Comparison of ENCODE assay signal across 10 cellular contexts in genomic region chr3:11379824-11380281, GRCh38.
A peak's percentile ranks its signal among the peaks of the same experiment; 100 is the strongest.
DNase-seq lines count a peak whose midpoint lies in the region; ATAC-seq and TF ChIP-seq lines count a peak whose summit lies in the region.
"Had no signal": no experiment of that assay in that cellular context is flagged by ENCODE, and none has a peak within 500 bp of the region (broad histone marks: within the 10 kb centered on the region; RNA-seq: fewer than 3 reads in every experiment).

No MANE protein-coding gene starts in this region.

- DNase-seq in RPMI7951 (ENCODE audit: low read depth) (peak; percentile 63), midbrain (lab: John Stamatoyannopoulos, UW) (peak; percentile 18), tibial nerve (ENCODE audit: low spot score in 2 of 2) (no peak), MG63 (no peak)
- DNase-seq in stimulated activated effector memory CD8-positive, alpha-beta T cell treated with anti-CD3 and anti-CD28 coated beads, Interleukin-12 subunit alpha, Interleukin-12 subunit beta, amount 100 ng/mL, for 72 hours (ENCODE audit: low spot score in 2 of 2) = no peak
- DNase-seq: activated naive CD8-positive, alpha-beta T cell treated with anti-CD3 and anti-CD28 coated beads, Interleukin-2, amount 50 U/mL, for 24 hours; NCI-H187; T1000 had no signal

- H3K27ac ChIP-seq in tibial nerve = peak overlapping the region; percentile 60 to 84 (median 72)

- no peak for ATAC-seq in stimulated activated effector memory CD8-positive, alpha-beta T cell treated with anti-CD3 and anti-CD28 coated beads, Interleukin-12 subunit alpha, Interleukin-12 subunit beta, amount 100 ng/mL, for 72 hours
- no peak for ATAC-seq in GM19328 (IDR thresholded peaks at IDR 0.05; ENCODE audit: unreplicated experiment)
- ATAC-seq: activated naive CD8-positive, alpha-beta T cell treated with anti-CD3 and anti-CD28 coated beads, Interleukin-2, amount 50 U/mL, for 24 hours had no signal

- H3K27ac Mint-ChIP-seq in stimulated activated effector memory CD8-positive, alpha-beta T cell treated with anti-CD3 and anti-CD28 coated beads, Interleukin-12 subunit alpha, Interleukin-12 subunit beta, amount 100 ng/mL, for 72 hours = no peak overlapping the region
- H3K27ac Mint-ChIP-seq: activated naive CD8-positive, alpha-beta T cell treated with anti-CD3 and anti-CD28 coated beads, Interleukin-2, amount 50 U/mL, for 24 hours had no signal

- peaks cover 18% of the 10 kb centered on the region for H3K36me3 Mint-ChIP-seq in stimulated activated effector memory CD8-positive, alpha-beta T cell treated with anti-CD3 and anti-CD28 coated beads, Interleukin-12 subunit alpha, Interleukin-12 subunit beta, amount 100 ng/mL, for 72 hours

- TF ChIP-seq POLR2A in tibial nerve (IDR thresholded peaks at IDR 0.05) = no peak

- H3K4me3 ChIP-seq in endocrine pancreas (ENCODE audit: control insufficient read depth, insufficient read depth, low read length) (peak overlapping the region; percentile 20), tibial nerve (peak overlapping the region in 2 of 4 donors; percentile 20 to 21), MG63 (no peak overlapping the region)

- 39 to 47% methylated on average over 10 of the region's 10 CpGs for WGBS in tibial nerve, 2 donors

- H3K4me1 ChIP-seq in endocrine pancreas (ENCODE audit: control insufficient read depth, insufficient read depth, low read length) (no peaks in the 10 kb centered on the region), tibial nerve (peaks cover 0 to 22% (median 5%) of the 10 kb centered on the region in 4 donors)

- H3K36me3 ChIP-seq in endocrine pancreas (ENCODE audit: control insufficient read depth, insufficient read depth, low read length) (no peaks in the 10 kb centered on the region), tibial nerve (no peaks in the 10 kb centered on the region), MG63 (no peaks in the 10 kb centered on the region)

- H3K4me3 Mint-ChIP-seq in stimulated activated effector memory CD8-positive, alpha-beta T cell treated with anti-CD3 and anti-CD28 coated beads, Interleukin-12 subunit alpha, Interleukin-12 subunit beta, amount 100 ng/mL, for 72 hours = no peak overlapping the region
- H3K4me3 Mint-ChIP-seq: activated naive CD8-positive, alpha-beta T cell treated with anti-CD3 and anti-CD28 coated beads, Interleukin-2, amount 50 U/mL, for 24 hours had no signal

- H3K27me3 ChIP-seq in endocrine pancreas (ENCODE audit: control insufficient read depth, insufficient read depth, low read length) (no peaks in the 10 kb centered on the region), tibial nerve (no peaks in the 10 kb centered on the region), MG63 (no peaks in the 10 kb centered on the region)

- no peak overlapping the region for H3K9ac ChIP-seq in endocrine pancreas (ENCODE audit: control insufficient read depth, insufficient read depth, low read length)

- H3K4me1 Mint-ChIP-seq in stimulated activated effector memory CD8-positive, alpha-beta T cell treated with anti-CD3 and anti-CD28 coated beads, Interleukin-12 subunit alpha, Interleukin-12 subunit beta, amount 100 ng/mL, for 72 hours = no peaks in the 10 kb centered on the region
- H3K4me1 Mint-ChIP-seq: activated naive CD8-positive, alpha-beta T cell treated with anti-CD3 and anti-CD28 coated beads, Interleukin-2, amount 50 U/mL, for 24 hours had no signal

- H3K9me3 ChIP-seq in endocrine pancreas (ENCODE audit: control insufficient read depth, low read length) = no peaks in the 10 kb centered on the region
- no peaks in the 10 kb centered on the region for H3K9me3 ChIP-seq in tibial nerve
- no peaks in the 10 kb centered on the region for H3K9me3 ChIP-seq in MG63

- TF ChIP-seq EP300 in tibial nerve (IDR thresholded peaks at IDR 0.05) = peak; percentile 8 to 54

- TF ChIP-seq CTCF in tibial nerve (IDR thresholded peaks at IDR 0.05) = no peak

- no peaks in the 10 kb centered on the region for H3K9me3 Mint-ChIP-seq in stimulated activated effector memory CD8-positive, alpha-beta T cell treated with anti-CD3 and anti-CD28 coated beads, Interleukin-12 subunit alpha, Interleukin-12 subunit beta, amount 100 ng/mL, for 72 hours
- H3K9me3 Mint-ChIP-seq: activated naive CD8-positive, alpha-beta T cell treated with anti-CD3 and anti-CD28 coated beads, Interleukin-2, amount 50 U/mL, for 24 hours had no signal

Comparison
In these comparisons a context has a peak if more than half of its experiments do, and no peak if none do; other contexts are left out.
1. DNase-seq: peak in RPMI7951 (single experiment) and midbrain (single experiment); none in tibial nerve (0 of 2), stimulated activated effector memory CD8-positive, alpha-beta T cell treated with anti-CD3 and anti-CD28 coated beads, Interleukin-12 subunit alpha, Interleukin-12 subunit beta, amount 100 ng/mL, for 72 hours (0 of 2) and MG63 (single experiment).